In genomic region chr9:134320195-134320885, GRCh38 we compare ENCODE assay signal across 1 cellular context.
TF ChIP-seq lines count a peak whose summit lies in the region.

No MANE protein-coding gene starts in this region.

TF ChIP-seq in H1, 55 proteins besides CTCF, POLR2A, EP300 and RAD21 (continued from another document):
- TF ChIP-seq CHD7 (IDR thresholded peaks at IDR 0.05; ENCODE audit: insufficient replicate concordance, low read length) (no peak), SIX5 (IDR thresholded peaks at IDR 0.05; ENCODE audit: low read depth, low read length) (no peak), SAP30 (IDR thresholded peaks at IDR 0.05; ENCODE audit: insufficient read depth, insufficient replicate concordance, low read length) (no peak), ATF2 (IDR thresholded peaks at IDR 0.05; ENCODE audit: low read length) (no peak), TAF7 (optimal IDR thresholded peaks at IDR 0.05; ENCODE audit: borderline replicate concordance, low read depth, low read length) (no peak), RXRA (IDR thresholded peaks at IDR 0.05; ENCODE audit: insufficient read depth, low read depth, low read length) (no peak), ATF3 (IDR thresholded peaks at IDR 0.05; ENCODE audit: insufficient read depth, low read depth, low read length) (no peak), CHD2 (IDR thresholded peaks at IDR 0.05; ENCODE audit: low read length) (no peak), KDM4A (IDR thresholded peaks at IDR 0.05; ENCODE audit: low read depth, low read length, severe bottlenecking) (no peak), HDAC2 (IDR thresholded peaks at IDR 0.05; ENCODE audit: borderline replicate concordance in 1 of 2, low read depth in 2 of 2, low read length in 2 of 2) (no peak), ASH2L (IDR thresholded peaks at IDR 0.05; ENCODE audit: low read length) (no peak), MAX (IDR thresholded peaks at IDR 0.05) (no peak), HDAC6 (IDR thresholded peaks at IDR 0.05; ENCODE audit: low read depth, low read length) (no peak), JUND (IDR thresholded peaks at IDR 0.05; ENCODE audit: low read length) (no peak), CEBPB (IDR thresholded peaks at IDR 0.05; ENCODE audit: low read depth, low read length) (no peak), BRCA1 (IDR thresholded peaks at IDR 0.05; ENCODE audit: low read depth, low read length) (no peak), CTBP2 (IDR thresholded peaks at IDR 0.05; ENCODE audit: borderline replicate concordance, insufficient read depth, insufficient read length, low read length) (no peak), SP2 (IDR thresholded peaks at IDR 0.05; ENCODE audit: low read length) (no peak)
TF ChIP-seq in H1: peak in this region for 0.
